ENCODE assay signal across 16 cellular contexts in the genomic region with DNA sequence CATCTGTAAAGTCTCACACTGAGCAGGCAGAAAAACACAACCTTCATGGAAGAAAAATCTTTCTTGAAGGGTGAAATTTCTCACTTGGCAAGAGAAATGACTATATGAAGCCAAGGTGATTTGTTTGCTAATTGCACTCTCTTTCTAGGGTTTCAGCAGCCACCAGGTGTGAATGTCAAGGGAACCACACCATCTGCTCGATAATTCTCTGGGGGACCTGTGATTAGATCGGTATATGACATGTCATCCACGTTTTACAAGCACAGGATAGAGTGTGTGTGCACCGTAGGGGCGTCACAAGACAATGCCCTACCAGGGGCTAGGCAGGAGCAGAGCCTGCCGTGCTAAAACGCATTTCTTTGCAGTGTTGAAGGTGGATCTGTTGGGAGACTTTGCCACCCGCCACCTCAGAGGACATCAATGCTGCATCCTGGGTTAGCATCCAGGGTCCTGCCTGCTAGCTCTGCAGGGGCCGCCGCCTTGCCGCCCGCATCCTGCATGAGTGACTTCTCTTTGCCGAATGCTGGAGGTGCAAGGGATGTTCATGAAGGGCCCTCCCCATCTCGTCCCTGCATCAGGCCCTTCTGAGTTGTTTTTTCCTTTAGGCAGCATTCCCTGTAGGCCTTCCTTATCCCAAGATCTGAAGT. TPM values are rescaled to one million over a fixed set of nuclear protein-coding genes. Genes with fewer than 3 reads are reported as not detected.
A peak's percentile ranks its signal among the peaks of the same experiment; 100 is the strongest.
DNase-seq lines count a peak whose midpoint lies in the region; ATAC-seq lines count a peak whose summit lies in the region.
"Had no signal": no experiment of that assay in that cellular context is flagged by ENCODE, and none has a peak within 500 bp of the region (broad histone marks: within the 10 kb centered on the region; RNA-seq: fewer than 3 reads in every experiment).

No MANE protein-coding gene starts in this region.

- no CpG with 5 or more reads among the region's 14 CpGs for WGBS in neuronal stem cell (ENCODE audit: extremely low coverage in 2 of 2, insufficient read length in 2 of 2, insufficient replicate concordance in 1 of 2), 2 donors

- no peak overlapping the region for H3K14ac ChIP-seq in neuronal stem cell (ENCODE audit: low read length)

- no peak overlapping the region for H3K4me2 ChIP-seq in neuronal stem cell (ENCODE audit: insufficient read depth, low read length, poor library complexity, severe bottlenecking)
- H3K4me2 ChIP-seq: A549 had no signal

- POLR2A ChIA-PET in naive thymus-derived CD4-positive, alpha-beta T cell (lab: Charles Lee), result no interaction called here

- H3K9me3 Mint-ChIP-seq in naive thymus-derived CD4-positive, alpha-beta T cell, result no peaks in the 10 kb centered on the region
- H3K9me3 Mint-ChIP-seq: CD8-positive, alpha-beta memory T cell; neural crest cell had no signal

- no peak overlapping the region for H2AFZ ChIP-seq in neuronal stem cell (ENCODE audit: low read length)

- H2BK120ac ChIP-seq in neuronal stem cell (ENCODE audit: low read depth, low read length), result no peak overlapping the region

- H3K27me3 ChIP-seq in HUES6 (ENCODE audit: control insufficient read depth, insufficient read depth, low read length), result peaks cover 3% of the 10 kb centered on the region; the same call in 1 of the 2 replicates
- peaks cover 0 to 25% (median 0%) of the 10 kb centered on the region in 3 experiments for H3K27me3 ChIP-seq in neuronal stem cell (ENCODE audit: control insufficient read depth in 3 of 3, insufficient read depth in 3 of 3, low read depth in 1 of 3, low read length in 3 of 3)
- H3K27me3 ChIP-seq in naive thymus-derived CD4-positive, alpha-beta T cell (ENCODE audit: control insufficient read depth in 2 of 2, insufficient read depth in 2 of 2, low read length in 2 of 2), result no peaks in the 10 kb centered on the region
- H3K27me3 ChIP-seq: SJCRH30 had no signal

- no peaks in the 10 kb centered on the region for H3K36me3 ChIP-seq in HUES6 (ENCODE audit: control insufficient read depth, insufficient read depth, low read length)
- H3K36me3 ChIP-seq in neuronal stem cell (replicated peaks in 1 of 2; ENCODE audit: control insufficient read depth in 2 of 2, insufficient read depth in 2 of 2, low read length in 2 of 2), result no peaks in the 10 kb centered on the region
- no peaks in the 10 kb centered on the region for H3K36me3 ChIP-seq in naive thymus-derived CD4-positive, alpha-beta T cell (ENCODE audit: control insufficient read depth in 2 of 3, insufficient read depth in 3 of 3, low read length in 3 of 3)
- H3K36me3 ChIP-seq: SJCRH30 had no signal

- CTCF ChIA-PET in naive thymus-derived CD4-positive, alpha-beta T cell (lab: Charles Lee), result no interaction called here

- H3K4ac ChIP-seq in neuronal stem cell (ENCODE audit: low read length), result no peak overlapping the region

- intact Hi-C loops in cardiac septum (cut with DNase I), result no loop called here
- intact Hi-C loops in naive thymus-derived CD4-positive, alpha-beta T cell (cut with micrococcal nuclease), result no loop called here

- H3K4me1 Mint-ChIP-seq in naive thymus-derived CD4-positive, alpha-beta T cell, result no peaks in the 10 kb centered on the region
- H3K4me1 Mint-ChIP-seq: CD8-positive, alpha-beta memory T cell had no signal

- no peak overlapping the region for H2BK5ac ChIP-seq in neuronal stem cell (ENCODE audit: low read length)

- no peak overlapping the region for H3K4me3 Mint-ChIP-seq in naive thymus-derived CD4-positive, alpha-beta T cell
- H3K4me3 Mint-ChIP-seq: CD8-positive, alpha-beta memory T cell; neural crest cell had no signal

- no peak overlapping the region for H3K27ac Mint-ChIP-seq in naive thymus-derived CD4-positive, alpha-beta T cell

- H4K91ac ChIP-seq in neuronal stem cell (ENCODE audit: low read depth, low read length, poor library complexity), result no peak overlapping the region

- H2BK12ac ChIP-seq in neuronal stem cell (ENCODE audit: low read length), result no peak overlapping the region

- peaks cover 0 to 3% (median 0%) of the 10 kb centered on the region in 5 donors for H3K36me3 Mint-ChIP-seq in naive thymus-derived CD4-positive, alpha-beta T cell
- H3K36me3 Mint-ChIP-seq: CD8-positive, alpha-beta memory T cell had no signal

- H3K79me1 ChIP-seq in neuronal stem cell (ENCODE audit: low read depth, low read length), result no peaks in the 10 kb centered on the region

- H2BK15ac ChIP-seq in neuronal stem cell (ENCODE audit: low read length), result no peak overlapping the region

- H3K4me1 ChIP-seq in HUES6 (ENCODE audit: control insufficient read depth, insufficient read depth, low read length), result peaks cover 34% of the 10 kb centered on the region
- peaks cover 0 to 9% of the 10 kb centered on the region in 2 donors for H3K4me1 ChIP-seq in neuronal stem cell (ENCODE audit: control insufficient read depth in 2 of 2, insufficient read depth in 1 of 2, low read depth in 1 of 2, low read length in 2 of 2)
- no peaks in the 10 kb centered on the region for H3K4me1 ChIP-seq in naive thymus-derived CD4-positive, alpha-beta T cell (ENCODE audit: control insufficient read depth in 2 of 2, insufficient read depth in 2 of 2, low read length in 2 of 2)
- H3K4me1 ChIP-seq: SJCRH30 had no signal

- DNase-seq in NCI-H1694 treated with DMSO at 0.1 percent for 48 hours (lab: John Stamatoyannopoulos, UW) (peak; percentile 4), NCI-H1694 (lab: John Stamatoyannopoulos, UW) (no peak), NCI-H524 treated with DMSO at 0.1 percent for 48 hours (lab: John Stamatoyannopoulos, UW) (peak; percentile 45), neuronal stem cell (ENCODE audit: low spot score) (no peak), cardiac septum (ENCODE audit: low spot score) (no peak), hypothalamus (lab: John Stamatoyannopoulos, UW) (no peak)
- DNase-seq in naive thymus-derived CD4-positive, alpha-beta T cell, result no peak
- DNase-seq: CD8-positive, alpha-beta memory T cell; GF-D8; IMR-90; right cardiac atrium; stimulated activated CD4-positive, alpha-beta T cell treated with anti-CD3 and anti-CD28 coated beads, Interleukin-1b, Interleukin-23, amount 100 ng/mL, for 48 hours had no signal

- H3K9ac ChIP-seq in HUES6 (ENCODE audit: low read length), result no peak overlapping the region
- H3K9ac ChIP-seq in neuronal stem cell (ENCODE audit: low read depth, low read length, poor library complexity), result no peak overlapping the region

- peak overlapping the region; percentile 9 for H3K23ac ChIP-seq in neuronal stem cell (ENCODE audit: low read depth, low read length, poor library complexity)

- no peak overlapping the region for H4K8ac ChIP-seq in neuronal stem cell (ENCODE audit: low read depth, low read length)

- H3K9me3 ChIP-seq in HUES6 (ENCODE audit: control insufficient read depth, insufficient read depth, low read depth, low read length), result no peaks in the 10 kb centered on the region
- no peaks in the 10 kb centered on the region for H3K9me3 ChIP-seq in neuronal stem cell (replicated peaks in 1 of 2; ENCODE audit: control insufficient read depth in 2 of 2, insufficient read depth in 1 of 2, low read depth in 1 of 2, low read length in 2 of 2)
- no peaks in the 10 kb centered on the region for H3K9me3 ChIP-seq in naive thymus-derived CD4-positive, alpha-beta T cell (ENCODE audit: control insufficient read depth in 2 of 3, low read length in 3 of 3)
- H3K9me3 ChIP-seq: A549, SJCRH30 had no signal

- H3K18ac ChIP-seq in neuronal stem cell (ENCODE audit: low read length), result peak overlapping the region; percentile 72

- H3K27ac ChIP-seq in HUES6 (ENCODE audit: low read depth, low read length) (no peak overlapping the region), neuronal stem cell (replicated peaks; ENCODE audit: low read length) (no peak overlapping the region)
- H3K27ac ChIP-seq in naive thymus-derived CD4-positive, alpha-beta T cell (ENCODE audit: low read depth, low read length), result no peak overlapping the region
- H3K27ac ChIP-seq: A549, SJCRH30 had no signal

- H3K4me3 ChIP-seq in HUES6 (ENCODE audit: low read depth, low read length), result peak overlapping the region; percentile 25; the same call in 1 of the 2 replicates
- no peak overlapping the region for H3K4me3 ChIP-seq in neuronal stem cell (ENCODE audit: low read length in 2 of 2)
- H3K4me3 ChIP-seq in naive thymus-derived CD4-positive, alpha-beta T cell (ENCODE audit: low read length), result no peak overlapping the region
- H3K4me3 ChIP-seq: A549, SJCRH30 had no signal

- peaks cover 0 to 23% (median 8%) of the 10 kb centered on the region in 5 donors for H3K27me3 Mint-ChIP-seq in naive thymus-derived CD4-positive, alpha-beta T cell

- H2AK5ac ChIP-seq in neuronal stem cell (ENCODE audit: low read depth, low read length), result peak overlapping the region; percentile 54

- no peak for ATAC-seq in naive thymus-derived CD4-positive, alpha-beta T cell

RNA-seq across cellular contexts. Expression of a gene that starts 37.8 kb away (rescaled TPM):
- 9.2 TPM for polyA plus RNA-seq in neuronal stem cell (2013, experiment 1 of 2)
- polyA plus RNA-seq in neuronal stem cell (2013, experiment 2 of 2), result 9.5 TPM
- total RNA-seq in cardiac septum, result 5.6 TPM
- total RNA-seq in naive thymus-derived CD4-positive, alpha-beta T cell, result 10 to 100 TPM; 10.7 to 13.9 (median 13.4) TPM
- polyA plus RNA-seq in naive thymus-derived CD4-positive, alpha-beta T cell, result 1 to 10 TPM; 1.1 to 2.5 TPM

RNA-seq across cellular contexts. Expression of a gene that starts 53.3 kb away (rescaled TPM):
- 7.1 TPM for polyA plus RNA-seq in neuronal stem cell (2013, experiment 1 of 2)
- polyA plus RNA-seq in neuronal stem cell (2013, experiment 2 of 2), result 6.8 TPM
- total RNA-seq in cardiac septum, result 14,709 TPM
- total RNA-seq in naive thymus-derived CD4-positive, alpha-beta T cell, result not detected
- not detected for polyA plus RNA-seq in naive thymus-derived CD4-positive, alpha-beta T cell
- total RNA-seq: CD8-positive, alpha-beta memory T cell; IMR-90 had no signal
- polyA plus RNA-seq: CD8-positive, alpha-beta memory T cell; IMR-90 had no signal

Comparison
In these comparisons a context has a peak if more than half of its experiments do, and no peak if none do; other contexts are left out.
1. DNase-seq: peak in NCI-H1694 treated with DMSO at 0.1 percent for 48 hours (single experiment) and NCI-H524 treated with DMSO at 0.1 percent for 48 hours (single experiment); none in NCI-H1694 (single experiment), neuronal stem cell (single experiment), cardiac septum (single experiment), naive thymus-derived CD4-positive, alpha-beta T cell (0 of 9) and hypothalamus (0 of 51).
2. RNA of a gene that starts 53.3 kb away (total RNA-seq): 14,709 TPM in cardiac septum (single experiment); not detected in naive thymus-derived CD4-positive, alpha-beta T cell; every median in the first group is over 1,000 times any median in the second.